Comparison of ENCODE assay signal across 8 cellular contexts in genomic region chr17:30278032-30278431, GRCh38. TPM values are rescaled to one million over a fixed set of nuclear protein-coding genes. Genes with fewer than 3 reads are reported as not detected.
A peak's percentile ranks its signal among the peaks of the same experiment; 100 is the strongest.
DNase-seq lines count a peak whose midpoint lies in the region; ATAC-seq and FAIRE-seq lines count a peak whose summit lies in the region.

No MANE protein-coding gene starts in this region.

- intact Hi-C loops in right cardiac atrium (cut with DNase I) = loop anchor here in 2 of 4 donors (5.0 to 10.0 kb wide), 2 partner anchors 151 to 153 kb away; no protein-coding TSS in a partner anchor

- H3K4me3 ChIP-seq in right cardiac atrium (ENCODE audit: low read length) = no peak overlapping the region

- H3K4me1 ChIP-seq in right cardiac atrium (ENCODE audit: control insufficient read depth, insufficient read depth, low read length) = no peaks in the 10 kb centered on the region

- no peaks in the 10 kb centered on the region for H3K27me3 ChIP-seq in right cardiac atrium (ENCODE audit: control insufficient read depth, insufficient read depth)

- peak; percentile 12 for FAIRE-seq in GM18507 (lab: Jason Lieb, UNC)

- peak; percentile 18 for DNase-seq in AG08395 (ENCODE audit: low spot score)
- DNase-seq in GM18507 (ENCODE audit: extremely low spot score, insufficient read length, low read depth) = no peak
- DNase-seq in SW480 (ENCODE audit: low spot score) = peak; percentile 16
- peak in 1 of 3 donors; percentile 63 for DNase-seq in right cardiac atrium
- DNase-seq in putamen (ENCODE audit: low spot score) = no peak
- DNase-seq in mesenteric fat pad (ENCODE audit: low spot score) = no peak

- ATAC-seq in right cardiac atrium = peak; percentile 69 to 80
- ATAC-seq in GM19467 (IDR thresholded peaks at IDR 0.05; ENCODE audit: unreplicated experiment) = no peak
- ATAC-seq in GM21526 (IDR thresholded peaks at IDR 0.05; ENCODE audit: low FRiP score, unreplicated experiment) = no peak

- H3K9me3 ChIP-seq in right cardiac atrium (ENCODE audit: control insufficient read depth, low read length) = no peaks in the 10 kb centered on the region

- no peak overlapping the region for H3K27ac ChIP-seq in right cardiac atrium (ENCODE audit: low read length)

RNA-seq across cellular contexts. Expression of gene BLMH, which starts 13.7 kb away (rescaled TPM):
- total RNA-seq in right cardiac atrium = 10 to 100 TPM; 14.6 to 20.6 (median 17.3) TPM
- 11.1 TPM for polyA plus RNA-seq in right cardiac atrium
- 26.8 TPM for total RNA-seq in mesenteric fat pad

RNA-seq across cellular contexts. Expression of gene SLC6A4, which starts 42.5 kb away (rescaled TPM):
- total RNA-seq in right cardiac atrium (1 to 10 TPM in 3 of 4 donors, under 1 TPM in 1; 0.19 to 3.3 (median 1.1) TPM), mesenteric fat pad (not detected)
- 1.2 TPM for polyA plus RNA-seq in right cardiac atrium

RNA-seq across cellular contexts. Expression of gene TMIGD1, which starts 55.8 kb away (rescaled TPM):
- total RNA-seq in right cardiac atrium = not detected
- not detected for polyA plus RNA-seq in right cardiac atrium
- not detected for total RNA-seq in mesenteric fat pad

Comparison
In these comparisons a context has a peak if more than half of its experiments do, and no peak if none do; other contexts are left out.
1. DNase-seq: peak in AG08395 (single experiment) and SW480 (single experiment); none in GM18507 (single experiment), putamen (single experiment) and mesenteric fat pad (single experiment).
2. ATAC-seq: peak in right cardiac atrium (2 of 2); none in GM19467 (single experiment) and GM21526 (single experiment).